22 cellular contexts compared by ENCODE assay signal in genomic region chr11:3220101-3220500, GRCh38. TPM values are rescaled to one million over a fixed set of nuclear protein-coding genes. Genes with fewer than 3 reads are reported as not detected.
"Had no signal": no experiment of that assay in that cellular context is flagged by ENCODE, and none has a peak within 500 bp of the region (broad histone marks: within the 10 kb centered on the region; RNA-seq: fewer than 3 reads in every experiment).

No MANE protein-coding gene starts in this region.

- H3K27ac Mint-ChIP-seq: activated naive CD8-positive, alpha-beta T cell; activated T-cell treated with anti-CD3 and anti-CD28 coated beads, Interleukin-2, amount 50 U/mL, for 72 hours; neural progenitor cell had no signal

- H3K27ac ChIP-seq: brain microvascular endothelial cell, neural progenitor cell, pancreas, sigmoid colon, stomach, thoracic aorta, VCaP had no signal

- H3K9me3 ChIP-seq: pancreas, sigmoid colon, stomach, thoracic aorta had no signal

- H3K36me3 Mint-ChIP-seq: activated naive CD8-positive, alpha-beta T cell; neural progenitor cell had no signal

- H3K9me3 Mint-ChIP-seq: activated T-cell treated with anti-CD3 and anti-CD28 coated beads, Interleukin-2, amount 50 U/mL, for 72 hours; neural progenitor cell had no signal

- ATAC-seq: activated T-cell treated with anti-CD3 and anti-CD28 coated beads, Interleukin-2, amount 50 U/mL, for 72 hours; pancreas had no signal

- DNase-seq: activated CD4-positive, alpha-beta T cell treated with anti-CD3 and anti-CD28 coated beads for 1 hour; activated gamma-delta T cell; activated T-cell treated with anti-CD3 and anti-CD28 coated beads, Interleukin-2, amount 50 U/mL, for 72 hours; brain microvascular endothelial cell; cerebellar nuclear complex; hippocampal formation; midbrain; stimulated activated CD4-positive, alpha-beta T cell treated with anti-CD3 and anti-CD28 coated beads, Interleukin-1b, Interleukin-23, amount 100 ng/mL, for 48 hours had no signal

- H3K4me3 ChIP-seq: neural progenitor cell, pancreas, sigmoid colon, stomach, thoracic aorta had no signal

- H3K9ac ChIP-seq: neural progenitor cell had no signal

- H3K4me1 ChIP-seq: pancreas had no signal

- H3K4me3 Mint-ChIP-seq: activated naive CD8-positive, alpha-beta T cell; activated T-cell treated with anti-CD3 and anti-CD28 coated beads, Interleukin-2, amount 50 U/mL, for 72 hours; neural progenitor cell had no signal

- H3K36me3 ChIP-seq: brain microvascular endothelial cell, neural progenitor cell, pancreas, sigmoid colon, stomach, thoracic aorta had no signal

- H3K4me2 ChIP-seq: neural progenitor cell had no signal

RNA-seq across cellular contexts. Expression of gene MRGPRG, which starts 1.5 kb away (rescaled TPM):
- total RNA-seq: activated T-cell treated with anti-CD3 and anti-CD28 coated beads, Interleukin-2, amount 50 U/mL, for 72 hours; dermis microvascular lymphatic vessel endothelial cell; kidney epithelial cell; lower leg skin; myocyte; pancreas; sigmoid colon; stomach; T-helper 1 cell treated with Interleukin-12 subunit alpha and Interleukin-12 subunit beta and Interleukin-4 antibody, amounts not matched to agents 30 ng/mL and 1 ng/mL, for 36 hours; thoracic aorta; urinary bladder had no signal
- polyA plus RNA-seq: esophagus, pancreas, sigmoid colon, stomach, urinary bladder had no signal

RNA-seq across cellular contexts. Expression of gene MRGPRE, which starts 12.1 kb away (rescaled TPM):
- total RNA-seq: activated T-cell treated with anti-CD3 and anti-CD28 coated beads, Interleukin-2, amount 50 U/mL, for 72 hours; dermis microvascular lymphatic vessel endothelial cell; lower leg skin; myocyte; stomach; T-helper 1 cell treated with Interleukin-12 subunit alpha and Interleukin-12 subunit beta and Interleukin-4 antibody, amounts not matched to agents 30 ng/mL and 1 ng/mL, for 36 hours; thoracic aorta; urinary bladder had no signal
- polyA plus RNA-seq: esophagus, stomach had no signal
